1 cellular context compared by ENCODE assay signal in the genomic region with DNA sequence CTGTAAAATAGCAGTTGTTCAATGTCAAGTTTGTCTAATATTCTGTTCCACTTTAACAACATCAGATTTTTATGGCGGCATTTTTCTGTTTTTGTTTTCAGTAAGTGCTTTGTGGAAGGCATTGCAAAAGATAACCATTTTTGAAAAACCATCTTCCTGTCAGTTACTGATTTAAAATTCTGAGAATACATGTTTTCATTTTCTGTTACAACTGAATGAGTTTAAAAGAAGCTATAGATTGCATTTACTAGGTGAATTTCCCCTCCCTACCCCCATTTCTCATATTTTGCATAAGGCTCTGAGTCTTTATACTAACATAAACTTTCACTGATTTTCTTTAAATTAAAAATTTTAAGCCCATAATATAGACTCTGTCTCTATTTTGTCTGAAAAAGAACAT.
TF ChIP-seq lines count a peak whose summit lies in the region.

No MANE protein-coding gene starts in this region.

TF ChIP-seq in GM12878, 131 proteins besides CTCF, POLR2A, EP300 and RAD21 (continued from another document):
- TF ChIP-seq, protein P1, sequence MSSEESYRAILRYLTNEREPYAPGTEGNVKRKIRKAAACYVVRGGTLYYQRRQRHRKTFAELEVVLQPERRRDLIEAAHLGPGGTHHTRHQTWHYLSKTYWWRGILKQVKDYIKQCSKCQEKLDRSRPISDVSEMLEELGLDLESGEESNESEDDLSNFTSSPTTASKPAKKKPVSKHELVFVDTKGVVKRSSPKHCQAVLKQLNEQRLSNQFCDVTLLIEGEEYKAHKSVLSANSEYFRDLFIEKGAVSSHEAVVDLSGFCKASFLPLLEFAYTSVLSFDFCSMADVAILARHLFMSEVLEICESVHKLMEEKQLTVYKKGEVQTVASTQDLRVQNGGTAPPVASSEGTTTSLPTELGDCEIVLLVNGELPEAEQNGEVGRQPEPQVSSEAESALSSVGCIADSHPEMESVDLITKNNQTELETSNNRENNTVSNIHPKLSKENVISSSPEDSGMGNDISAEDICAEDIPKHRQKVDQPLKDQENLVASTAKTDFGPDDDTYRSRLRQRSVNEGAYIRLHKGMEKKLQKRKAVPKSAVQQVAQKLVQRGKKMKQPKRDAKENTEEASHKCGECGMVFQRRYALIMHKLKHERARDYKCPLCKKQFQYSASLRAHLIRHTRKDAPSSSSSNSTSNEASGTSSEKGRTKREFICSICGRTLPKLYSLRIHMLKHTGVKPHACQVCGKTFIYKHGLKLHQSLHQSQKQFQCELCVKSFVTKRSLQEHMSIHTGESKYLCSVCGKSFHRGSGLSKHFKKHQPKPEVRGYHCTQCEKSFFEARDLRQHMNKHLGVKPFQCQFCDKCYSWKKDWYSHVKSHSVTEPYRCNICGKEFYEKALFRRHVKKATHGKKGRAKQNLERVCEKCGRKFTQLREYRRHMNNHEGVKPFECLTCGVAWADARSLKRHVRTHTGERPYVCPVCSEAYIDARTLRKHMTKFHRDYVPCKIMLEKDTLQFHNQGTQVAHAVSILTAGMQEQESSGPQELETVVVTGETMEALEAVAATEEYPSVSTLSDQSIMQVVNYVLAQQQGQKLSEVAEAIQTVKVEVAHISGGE (CRISPR knock-in tag; IDR thresholded peaks at IDR 0.05), result no peak
- TF ChIP-seq, protein P2, sequence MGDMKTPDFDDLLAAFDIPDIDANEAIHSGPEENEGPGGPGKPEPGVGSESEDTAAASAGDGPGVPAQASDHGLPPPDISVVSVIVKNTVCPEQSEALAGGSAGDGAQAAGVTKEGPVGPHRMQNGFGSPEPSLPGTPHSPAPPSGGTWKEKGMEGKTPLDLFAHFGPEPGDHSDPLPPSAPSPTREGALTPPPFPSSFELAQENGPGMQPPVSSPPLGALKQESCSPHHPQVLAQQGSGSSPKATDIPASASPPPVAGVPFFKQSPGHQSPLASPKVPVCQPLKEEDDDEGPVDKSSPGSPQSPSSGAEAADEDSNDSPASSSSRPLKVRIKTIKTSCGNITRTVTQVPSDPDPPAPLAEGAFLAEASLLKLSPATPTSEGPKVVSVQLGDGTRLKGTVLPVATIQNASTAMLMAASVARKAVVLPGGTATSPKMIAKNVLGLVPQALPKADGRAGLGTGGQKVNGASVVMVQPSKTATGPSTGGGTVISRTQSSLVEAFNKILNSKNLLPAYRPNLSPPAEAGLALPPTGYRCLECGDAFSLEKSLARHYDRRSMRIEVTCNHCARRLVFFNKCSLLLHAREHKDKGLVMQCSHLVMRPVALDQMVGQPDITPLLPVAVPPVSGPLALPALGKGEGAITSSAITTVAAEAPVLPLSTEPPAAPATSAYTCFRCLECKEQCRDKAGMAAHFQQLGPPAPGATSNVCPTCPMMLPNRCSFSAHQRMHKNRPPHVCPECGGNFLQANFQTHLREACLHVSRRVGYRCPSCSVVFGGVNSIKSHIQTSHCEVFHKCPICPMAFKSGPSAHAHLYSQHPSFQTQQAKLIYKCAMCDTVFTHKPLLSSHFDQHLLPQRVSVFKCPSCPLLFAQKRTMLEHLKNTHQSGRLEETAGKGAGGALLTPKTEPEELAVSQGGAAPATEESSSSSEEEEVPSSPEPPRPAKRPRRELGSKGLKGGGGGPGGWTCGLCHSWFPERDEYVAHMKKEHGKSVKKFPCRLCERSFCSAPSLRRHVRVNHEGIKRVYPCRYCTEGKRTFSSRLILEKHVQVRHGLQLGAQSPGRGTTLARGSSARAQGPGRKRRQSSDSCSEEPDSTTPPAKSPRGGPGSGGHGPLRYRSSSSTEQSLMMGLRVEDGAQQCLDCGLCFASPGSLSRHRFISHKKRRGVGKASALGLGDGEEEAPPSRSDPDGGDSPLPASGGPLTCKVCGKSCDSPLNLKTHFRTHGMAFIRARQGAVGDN (IDR thresholded peaks at IDR 0.05), result 0 out of 2 replicates have a peak, but pooled peaks have one; percentile 19
- TF ChIP-seq NFIC (IDR thresholded peaks at IDR 0.05; ENCODE audit: low read depth, low read length), result peak; percentile 47; the same call in 1 of the 2 replicates
- TF ChIP-seq SUZ12 (IDR thresholded peaks at IDR 0.05; ENCODE audit: unreplicated experiment), result no peak
TF ChIP-seq in GM12878: peak in this region for 8.
